1 cellular context compared by ENCODE assay signal in the genomic region with DNA sequence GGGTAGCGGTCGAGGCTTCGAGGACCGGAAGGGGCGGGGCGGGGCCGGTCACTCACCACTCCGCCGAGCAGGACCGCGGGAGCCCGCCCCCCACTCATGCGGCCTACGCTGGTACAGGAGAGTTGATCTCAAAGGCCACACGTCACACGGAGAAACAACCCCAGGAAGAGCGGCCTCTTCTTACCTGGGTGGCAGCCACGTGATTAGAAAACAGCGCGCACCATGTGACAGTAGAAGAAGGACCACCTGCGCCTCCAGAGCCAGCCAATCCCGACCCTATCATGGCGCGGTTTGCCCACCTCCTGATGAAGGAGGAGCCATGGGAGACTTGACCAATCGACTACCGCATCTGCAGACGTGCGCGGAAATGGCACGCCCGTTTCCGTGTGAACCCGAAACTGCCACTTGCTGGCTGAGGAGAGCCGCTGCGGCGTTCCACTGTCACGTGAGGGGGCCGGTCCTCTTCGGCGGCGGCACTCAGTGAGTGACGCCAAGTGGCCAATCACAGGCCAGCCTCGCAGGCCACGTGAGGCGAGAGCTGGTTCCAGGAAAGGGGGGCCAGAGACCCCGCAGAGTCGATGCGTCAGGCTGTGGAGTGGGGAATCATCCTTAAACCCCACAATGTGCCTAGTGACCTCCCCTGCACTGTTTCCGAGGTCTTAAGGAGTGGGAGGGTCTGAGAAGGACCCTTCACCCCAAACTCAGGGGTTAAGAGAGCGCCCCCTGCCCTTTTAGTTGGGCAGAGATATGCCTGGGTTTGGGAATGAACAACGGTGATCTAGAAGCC.
TF ChIP-seq lines count a peak whose summit lies in the region.

A gene with protein sequence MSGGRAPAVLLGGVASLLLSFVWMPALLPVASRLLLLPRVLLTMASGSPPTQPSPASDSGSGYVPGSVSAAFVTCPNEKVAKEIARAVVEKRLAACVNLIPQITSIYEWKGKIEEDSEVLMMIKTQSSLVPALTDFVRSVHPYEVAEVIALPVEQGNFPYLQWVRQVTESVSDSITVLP (minus strand): TSS at position 205 of the 787 bp plus-strand sequence. CDS start 107 bp downstream, at position 98.

TF ChIP-seq in WTC11, 78 proteins besides CTCF, POLR2A, EP300 and RAD21 (continued from another document):
- TF ChIP-seq, protein P1, sequence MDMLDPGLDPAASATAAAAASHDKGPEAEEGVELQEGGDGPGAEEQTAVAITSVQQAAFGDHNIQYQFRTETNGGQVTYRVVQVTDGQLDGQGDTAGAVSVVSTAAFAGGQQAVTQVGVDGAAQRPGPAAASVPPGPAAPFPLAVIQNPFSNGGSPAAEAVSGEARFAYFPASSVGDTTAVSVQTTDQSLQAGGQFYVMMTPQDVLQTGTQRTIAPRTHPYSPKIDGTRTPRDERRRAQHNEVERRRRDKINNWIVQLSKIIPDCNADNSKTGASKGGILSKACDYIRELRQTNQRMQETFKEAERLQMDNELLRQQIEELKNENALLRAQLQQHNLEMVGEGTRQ (CRISPR knock-in tag; IDR thresholded peaks at IDR 0.05): peak; percentile 99
- TF ChIP-seq ZNF317 (CRISPR knock-in tag; IDR thresholded peaks at IDR 0.05; ENCODE audit: borderline replicate concordance, low read depth): no peak
- TF ChIP-seq NFYB (CRISPR knock-in tag; conservative IDR thresholded peaks at IDR 0.05; ENCODE audit: low read depth): peak; percentile 73
- peak; percentile 76 for TF ChIP-seq GABPB1 (CRISPR knock-in tag; IDR thresholded peaks at IDR 0.05)
